Comparison of ENCODE assay signal across 22 cellular contexts in genomic region chr10:43340619-43341018, GRCh38. TPM values are rescaled to one million over a fixed set of nuclear protein-coding genes. Genes with fewer than 3 reads are reported as not detected.
DNase-seq lines count a peak whose midpoint lies in the region; ATAC-seq, FAIRE-seq and TF ChIP-seq lines count a peak whose summit lies in the region.
"Had no signal": no experiment of that assay in that cellular context is flagged by ENCODE, and none has a peak within 500 bp of the region (broad histone marks: within the 10 kb centered on the region; RNA-seq: fewer than 3 reads in every experiment).

No MANE protein-coding gene starts in this region.

- peak overlapping the region in 1 of 2 donors; percentile 72 for H3K27ac ChIP-seq in lung (ENCODE audit: low read depth in 1 of 2, low read length in 1 of 2)
- no peak overlapping the region for H3K27ac ChIP-seq in effector memory CD4-positive, alpha-beta T cell (ENCODE audit: insufficient read depth, low read length, poor library complexity, severe bottlenecking)
- H3K27ac ChIP-seq: 22Rv1, cardiac muscle cell, testis had no signal

- TF ChIP-seq CTCF in bronchial epithelial cell (IDR thresholded peaks at IDR 0.05; ENCODE audit: insufficient read depth, low read length, severe bottlenecking) (no peak), lung (IDR thresholded peaks at IDR 0.05; ENCODE audit: control extremely low read depth, extremely low read depth) (no peak), WTC11 (IDR thresholded peaks at IDR 0.05) (no peak)

- ATAC-seq in lung (ENCODE audit: insufficient read depth, low FRiP score) (peak; percentile 73), WTC11 (no peak), GM21528 (IDR thresholded peaks at IDR 0.05; ENCODE audit: low FRiP score, unreplicated experiment) (no peak)
- ATAC-seq: activated CD4-positive, CD25-positive, alpha-beta regulatory T cell treated with anti-CD3 and anti-CD28 coated beads, Interleukin-2, amount 50 U/mL, for 24 hours; activated CD8-positive, alpha-beta memory T cell treated with anti-CD3 and anti-CD28 coated beads, Interleukin-2, amount 10 ng/mL, durations not matched to agents 7 days and 5 days; CD8-positive, alpha-beta T cell; effector memory CD8-positive, alpha-beta T cell; K562 had no signal

- H3K4me1 ChIP-seq in lung (ENCODE audit: control insufficient read depth in 2 of 2, insufficient read depth in 2 of 2, low read length in 2 of 2): peaks cover 0 to 3% of the 10 kb centered on the region in 2 donors
- no peaks in the 10 kb centered on the region for H3K4me1 ChIP-seq in effector memory CD4-positive, alpha-beta T cell (ENCODE audit: control insufficient read depth, insufficient read depth, low read length, poor library complexity, severe bottlenecking)
- H3K4me1 ChIP-seq: testis had no signal

- H3K27me3 ChIP-seq in bronchial epithelial cell (ENCODE audit: control insufficient read depth, insufficient read depth, low read length): no peaks in the 10 kb centered on the region
- no peaks in the 10 kb centered on the region for H3K27me3 ChIP-seq in lung (ENCODE audit: control insufficient read depth, insufficient read depth)
- no peaks in the 10 kb centered on the region for H3K27me3 ChIP-seq in effector memory CD4-positive, alpha-beta T cell (replicated peaks; ENCODE audit: control insufficient read depth, insufficient read depth, low read length, poor library complexity, severe bottlenecking)
- H3K27me3 ChIP-seq: cardiac muscle cell, testis had no signal

- H3K36me3 ChIP-seq in bronchial epithelial cell (ENCODE audit: control insufficient read depth, insufficient read depth, low read length): no peaks in the 10 kb centered on the region
- H3K36me3 ChIP-seq in lung (ENCODE audit: control insufficient read depth in 2 of 2, insufficient read depth in 2 of 2, low read length in 2 of 2): no peaks in the 10 kb centered on the region
- H3K36me3 ChIP-seq in effector memory CD4-positive, alpha-beta T cell (ENCODE audit: control insufficient read depth, insufficient read depth, low read length): no peaks in the 10 kb centered on the region
- H3K36me3 ChIP-seq: cardiac muscle cell had no signal

- H3K9me3 Mint-ChIP-seq in WTC11: no peaks in the 10 kb centered on the region
- H3K9me3 Mint-ChIP-seq: activated naive CD4-positive, alpha-beta T cell treated with anti-CD3 and anti-CD28 coated beads, Interleukin-2, amount 10 ng/mL, durations not matched to agents 7 days and 5 days; CD8-positive, alpha-beta T cell; effector memory CD8-positive, alpha-beta T cell had no signal

- 61 to 79% methylated on average over 9 of the region's 9 CpGs for WGBS in lung, 2 donors

- H3K27me3 Mint-ChIP-seq in WTC11 (ENCODE audit: low read depth): peaks cover 7% of the 10 kb centered on the region

- DNase-seq in SIG-M5 treated with dmso at 0.1 percent for 504 hours (lab: John Stamatoyannopoulos, UW; ENCODE audit: unreplicated experiment) (peak; percentile 34), SIG-M5 (lab: John Stamatoyannopoulos, UW) (no peak), bronchial epithelial cell (ENCODE audit: low read depth) (peak; percentile 93), lung (ENCODE audit: low spot score) (peak; percentile 79), WTC11 (ENCODE audit: low spot score) (no peak), cerebellar cortex (ENCODE audit: low spot score) (no peak)
- no peak for DNase-seq in effector memory CD4-positive, alpha-beta T cell
- DNase-seq: activated CD8-positive, alpha-beta memory T cell treated with anti-CD3 and anti-CD28 coated beads, Interleukin-2, amount 10 ng/mL, durations not matched to agents 7 days and 5 days; activated naive CD4-positive, alpha-beta T cell treated with anti-CD3 and anti-CD28 coated beads, Interleukin-2, amount 10 ng/mL, durations not matched to agents 7 days and 5 days; CD8-positive, alpha-beta T cell; effector memory CD8-positive, alpha-beta T cell; GOT3; NCI-H1436; testis had no signal

- no peak overlapping the region for H3K27ac Mint-ChIP-seq in WTC11
- H3K27ac Mint-ChIP-seq: activated CD8-positive, alpha-beta memory T cell treated with anti-CD3 and anti-CD28 coated beads, Interleukin-2, amount 10 ng/mL, durations not matched to agents 7 days and 5 days; activated naive CD4-positive, alpha-beta T cell treated with anti-CD3 and anti-CD28 coated beads, Interleukin-2, amount 10 ng/mL, durations not matched to agents 7 days and 5 days; CD8-positive, alpha-beta T cell; effector memory CD8-positive, alpha-beta T cell had no signal

- POLR2A ChIA-PET in WTC11 (lab: Charles Lee): no interaction called here

- H3K4me3 Mint-ChIP-seq in WTC11: no peak overlapping the region
- H3K4me3 Mint-ChIP-seq: activated CD8-positive, alpha-beta memory T cell treated with anti-CD3 and anti-CD28 coated beads, Interleukin-2, amount 10 ng/mL, durations not matched to agents 7 days and 5 days; activated naive CD4-positive, alpha-beta T cell treated with anti-CD3 and anti-CD28 coated beads, Interleukin-2, amount 10 ng/mL, durations not matched to agents 7 days and 5 days; CD8-positive, alpha-beta T cell; effector memory CD8-positive, alpha-beta T cell had no signal

- no peaks in the 10 kb centered on the region for H3K36me3 Mint-ChIP-seq in WTC11
- H3K36me3 Mint-ChIP-seq: activated CD8-positive, alpha-beta memory T cell treated with anti-CD3 and anti-CD28 coated beads, Interleukin-2, amount 10 ng/mL, durations not matched to agents 7 days and 5 days; CD8-positive, alpha-beta T cell had no signal

- H3K4me3 ChIP-seq in bronchial epithelial cell (ENCODE audit: low read depth, low read length): no peak overlapping the region
- H3K4me3 ChIP-seq in lung: no peak overlapping the region
- H3K4me3 ChIP-seq in effector memory CD4-positive, alpha-beta T cell (ENCODE audit: insufficient read depth, low read depth, low read length, poor library complexity, severe bottlenecking): no peak overlapping the region
- H3K4me3 ChIP-seq: cardiac muscle cell, K562, testis had no signal

- CTCF ChIA-PET in WTC11 (lab: Charles Lee): no interaction called here

- FAIRE-seq in bronchial epithelial cell (lab: Jason Lieb, UNC): peak; percentile 97
- FAIRE-seq: frontal cortex, K562 had no signal

- no peaks in the 10 kb centered on the region for H3K9me3 ChIP-seq in lung (ENCODE audit: control insufficient read depth in 2 of 2, insufficient read depth in 1 of 2, low read length in 1 of 2)
- H3K9me3 ChIP-seq in effector memory CD4-positive, alpha-beta T cell (ENCODE audit: control insufficient read depth, low read length): no peaks in the 10 kb centered on the region
- H3K9me3 ChIP-seq: testis had no signal

- peaks cover 28% of the 10 kb centered on the region for H3K4me1 Mint-ChIP-seq in WTC11

TF ChIP-seq in WTC11, 78 proteins besides CTCF, POLR2A, EP300 and RAD21 (continues in another document):
- no peak for TF ChIP-seq USF1 (CRISPR knock-in tag; IDR thresholded peaks at IDR 0.05)
- no peak for TF ChIP-seq ATF1 (CRISPR knock-in tag; IDR thresholded peaks at IDR 0.05)
- no peak for TF ChIP-seq PRDM15 (CRISPR knock-in tag; IDR thresholded peaks at IDR 0.05)
- TF ChIP-seq FOXP1 (CRISPR knock-in tag; IDR thresholded peaks at IDR 0.05; ENCODE audit: borderline replicate concordance): no peak
- no peak for TF ChIP-seq JAZF1 (CRISPR knock-in tag; IDR thresholded peaks at IDR 0.05)
- TF ChIP-seq ZNF671 (CRISPR knock-in tag; IDR thresholded peaks at IDR 0.05): no peak

RNA-seq across cellular contexts. Expression of gene FXYD4, which starts 30.8 kb away (rescaled TPM):
- total RNA-seq in bronchial epithelial cell (not detected in 2 replicates), lung (1 to 10 TPM in 1 of 2 donors, not detected in 1; 3.9 TPM), WTC11 (2021) (not detected in 3 replicates)
- 1 to 10 TPM in 1 of 2 donors, under 1 TPM in 1; 0.65 to 2.9 TPM for polyA plus RNA-seq in lung
- total RNA-seq: cardiac muscle cell; CD8-positive, alpha-beta T cell; frontal cortex; K562; mononuclear cell; posterior vena cava had no signal
- polyA plus RNA-seq: cardiac muscle cell, K562 had no signal

Comparison
In these comparisons a context has a peak if more than half of its experiments do, and no peak if none do; other contexts are left out.
1. DNase-seq: peak in SIG-M5 treated with dmso at 0.1 percent for 504 hours (single experiment), bronchial epithelial cell (single experiment) and lung (single experiment); none in SIG-M5 (single experiment), effector memory CD4-positive, alpha-beta T cell (0 of 3), WTC11 (single experiment) and cerebellar cortex (single experiment).